ENCODE assay signal across 28 cellular contexts in the genomic region with DNA sequence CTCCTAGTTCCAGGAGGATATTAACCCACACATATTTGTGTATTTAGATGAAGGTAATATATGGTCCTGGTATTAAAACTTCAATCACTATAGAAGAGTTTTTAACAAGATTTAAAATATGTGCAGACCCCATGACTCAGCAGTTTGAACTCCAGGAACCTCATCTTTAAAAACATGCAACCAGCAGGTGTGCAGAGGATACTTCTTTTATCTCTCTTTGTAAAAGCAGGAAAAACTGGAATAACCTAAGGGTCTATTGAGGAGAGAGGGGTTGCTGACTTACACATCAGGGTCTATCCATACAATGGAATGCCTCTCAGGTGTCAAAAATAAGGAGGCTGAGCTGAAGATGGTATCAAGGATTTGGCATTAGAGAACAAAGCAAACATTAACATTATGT. TPM values are rescaled to one million over a fixed set of nuclear protein-coding genes. Genes with fewer than 3 reads are reported as not detected.
"Had no signal": no experiment of that assay in that cellular context is flagged by ENCODE, and none has a peak within 500 bp of the region (broad histone marks: within the 10 kb centered on the region; RNA-seq: fewer than 3 reads in every experiment).

No MANE protein-coding gene starts in this region.

- H3K27ac ChIP-seq: colonic mucosa, esophagus squamous epithelium, hepatocyte, parathyroid adenoma, psoas muscle, skin epidermis, testis, tibial nerve had no signal

- H3K4me1 ChIP-seq: colonic mucosa, parathyroid adenoma, psoas muscle, testis, tibial nerve had no signal

- H3K4me3 ChIP-seq: colonic mucosa, esophagus squamous epithelium, hepatocyte, lung, psoas muscle, skin epidermis, testis, tibial nerve had no signal

- H3K9ac ChIP-seq: parathyroid adenoma had no signal

- H3K79me2 ChIP-seq: hepatocyte, parathyroid adenoma had no signal

- H3K36me3 ChIP-seq: colonic mucosa, esophagus squamous epithelium, tibial nerve had no signal

- H3K9me3 ChIP-seq: colonic mucosa, esophagus squamous epithelium, psoas muscle, testis, tibial nerve had no signal

- H2AFZ ChIP-seq: hepatocyte, parathyroid adenoma had no signal

- H3K27me3 ChIP-seq: colonic mucosa, hepatocyte, testis, tibial nerve had no signal

- DNase-seq: colonic mucosa; dermis blood vessel endothelial cell; esophagus squamous epithelium; foreskin fibroblast; left colon; left ventricle myocardium superior; mesenchymal stem cell; naive thymus-derived CD4-positive, alpha-beta T cell; nephron progenitor cell; psoas muscle; retina; stimulated activated CD4-positive, alpha-beta T cell treated with anti-CD3 and anti-CD28 coated beads, Interleukin-2, amount 100 ng/mL, for 24 hours; stimulated activated CD4-positive, alpha-beta T cell treated with anti-CD3 and anti-CD28 coated beads, Interleukin-4, amount 100 ng/mL, for 4 hours; stimulated activated naive B cell treated with anti-CD40 and anti-IgM and Interleukin-4, amounts not matched to agents 10 μg/mL and 1 μg/mL and 100 μg/mL, for 72 hours; stimulated activated naive CD8-positive, alpha-beta T cell treated with anti-CD3 and anti-CD28 coated beads, Interleukin-15, amount 100 ng/mL, for 72 hours; testis had no signal

- ATAC-seq: left colon; left ventricle myocardium superior; naive thymus-derived CD4-positive, alpha-beta T cell; psoas muscle; sciatic nerve; stimulated activated naive B cell treated with anti-CD40 and anti-IgM and Interleukin-4, amounts not matched to agents 10 μg/mL and 1 μg/mL and 100 μg/mL, for 72 hours; stimulated activated naive CD8-positive, alpha-beta T cell treated with anti-CD3 and anti-CD28 coated beads, Interleukin-15, amount 100 ng/mL, for 72 hours had no signal

- H3K4me2 ChIP-seq: hepatocyte had no signal

RNA-seq across cellular contexts. Expression of a gene that starts 36.9 kb away (rescaled TPM):
- total RNA-seq: dermis blood vessel endothelial cell; mononuclear cell; naive thymus-derived CD4-positive, alpha-beta T cell; psoas muscle had no signal
- polyA plus RNA-seq: naive thymus-derived CD4-positive, alpha-beta T cell had no signal

RNA-seq across cellular contexts. Expression of a gene that starts 59.2 kb away (rescaled TPM):
- total RNA-seq: dermis blood vessel endothelial cell, epithelial cell of proximal tubule, esophagus squamous epithelium, hepatocyte, kidney epithelial cell, left colon, left ventricle myocardium superior, omental fat pad, sciatic nerve, subcutaneous adipose tissue, tibial nerve, urinary bladder had no signal
- polyA plus RNA-seq: hepatocyte had no signal
